In the genomic region with DNA sequence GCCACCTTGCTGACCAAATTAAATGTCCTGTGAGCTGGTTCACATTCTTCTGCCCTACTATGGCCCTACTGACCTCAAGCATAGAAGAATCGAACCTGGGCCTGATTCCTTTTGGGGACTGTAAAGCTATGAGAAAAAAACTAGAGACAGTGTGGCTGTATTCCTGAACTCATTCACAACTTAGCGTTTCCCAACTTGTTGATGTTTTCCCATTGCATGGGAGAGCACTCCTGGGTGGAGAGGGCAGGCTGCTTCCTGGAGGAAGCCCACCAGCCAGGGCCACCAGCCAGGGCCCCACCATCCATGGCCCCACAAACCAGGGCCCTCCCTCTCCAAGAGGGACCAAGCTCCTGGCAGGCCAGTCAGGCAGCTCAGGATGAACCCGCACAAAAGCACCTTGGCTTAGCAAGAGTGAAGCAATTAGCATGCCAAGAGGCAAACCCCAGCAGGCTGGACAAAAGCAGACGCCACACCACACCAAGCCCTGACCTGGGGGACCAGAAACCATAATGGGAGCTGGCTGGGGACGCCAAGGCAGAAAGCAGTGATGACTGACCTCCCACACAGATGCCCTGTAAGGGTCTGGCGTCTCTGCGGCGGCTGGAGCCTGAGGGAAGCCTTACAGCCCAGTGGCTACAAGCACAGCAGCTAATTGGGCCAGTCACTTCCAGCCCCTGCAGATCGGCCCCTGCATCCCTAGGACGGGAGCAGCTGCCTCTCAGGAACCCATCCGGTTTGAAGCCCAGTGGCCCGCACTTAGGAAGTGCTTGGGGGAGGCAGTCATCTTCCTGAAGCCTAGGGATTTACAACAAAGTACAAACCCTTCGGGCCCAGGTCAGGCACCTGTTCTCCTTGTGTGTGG, we compare ENCODE assay signal across 8 cellular contexts. TPM values are rescaled to one million over a fixed set of nuclear protein-coding genes. Genes with fewer than 3 reads are reported as not detected.
DNase-seq lines count a peak whose midpoint lies in the region; ATAC-seq and TF ChIP-seq lines count a peak whose summit lies in the region.

No MANE protein-coding gene starts in this region.

- peaks cover 33% of the 10 kb centered on the region for H3K4me1 ChIP-seq in BE2C
- peaks cover 58% of the 10 kb centered on the region for H3K4me1 ChIP-seq in effector memory CD4-positive, alpha-beta T cell (ENCODE audit: control insufficient read depth, insufficient read depth, low read length, poor library complexity, severe bottlenecking)

- H3K27me3 ChIP-seq in BE2C (no peaks in the 10 kb centered on the region), neural cell (ENCODE audit: insufficient read depth, low read depth, low read length) (no peaks in the 10 kb centered on the region), WERI-Rb-1 (ENCODE audit: insufficient read depth, low read depth, severe bottlenecking) (no peaks in the 10 kb centered on the region)
- no peaks in the 10 kb centered on the region for H3K27me3 ChIP-seq in effector memory CD4-positive, alpha-beta T cell (replicated peaks; ENCODE audit: control insufficient read depth, insufficient read depth, low read length, poor library complexity, severe bottlenecking)

- H3K4me3 ChIP-seq in BE2C (ENCODE audit: low read depth, low read length) (peak overlapping the region; percentile 93), neural cell (ENCODE audit: low read length) (peak overlapping the region; percentile 88), WERI-Rb-1 (ENCODE audit: low read depth, low read length) (no peak overlapping the region)
- H3K4me3 ChIP-seq in effector memory CD4-positive, alpha-beta T cell (ENCODE audit: insufficient read depth, low read depth, low read length, poor library complexity, severe bottlenecking): peak overlapping the region; percentile 93

- H3K4me2 ChIP-seq in neural cell (ENCODE audit: low read length): no peak overlapping the region

- H3K9me3 Mint-ChIP-seq in IgD-negative memory B cell: no peaks in the 10 kb centered on the region

- no peaks in the 10 kb centered on the region for H4K20me1 ChIP-seq in neural cell (ENCODE audit: insufficient read depth)

- H3K79me2 ChIP-seq in neural cell (replicated peaks; ENCODE audit: insufficient read depth, low read length): peaks cover 35% of the 10 kb centered on the region

- H3K36me3 Mint-ChIP-seq in IgD-negative memory B cell: peaks cover 3% of the 10 kb centered on the region

- peak overlapping the region in 2 of 3 donors; percentile 91 to 95 for H3K27ac Mint-ChIP-seq in IgD-negative memory B cell

- peak overlapping the region; percentile 89 for H3K27ac ChIP-seq in effector memory CD4-positive, alpha-beta T cell (ENCODE audit: insufficient read depth, low read length, poor library complexity, severe bottlenecking)
- H3K27ac ChIP-seq in neural cell (ENCODE audit: low read length) (no peak overlapping the region), WERI-Rb-1 (no peak overlapping the region)

- TF ChIP-seq EP300 in neural cell (conservative IDR thresholded peaks at IDR 0.05; ENCODE audit: poor library complexity, severe bottlenecking): no peak

- intact Hi-C loops in left colon (cut with DNase I, micrococcal nuclease): no loop called here

- peaks cover 11% of the 10 kb centered on the region for H3K36me3 ChIP-seq in BE2C
- peaks cover 8% of the 10 kb centered on the region for H3K36me3 ChIP-seq in effector memory CD4-positive, alpha-beta T cell (ENCODE audit: control insufficient read depth, insufficient read depth, low read length)
- H3K36me3 ChIP-seq in neural cell (ENCODE audit: insufficient read depth, low read length): no peaks in the 10 kb centered on the region
- peaks cover 23% of the 10 kb centered on the region for H3K36me3 ChIP-seq in WERI-Rb-1

- no peak overlapping the region for H2AFZ ChIP-seq in neural cell (ENCODE audit: low read depth, low read length)

- no peak for ATAC-seq in left colon
- ATAC-seq in HG03159 (IDR thresholded peaks at IDR 0.05; ENCODE audit: unreplicated experiment): no peak
- ATAC-seq in GM21515 (IDR thresholded peaks at IDR 0.05; ENCODE audit: unreplicated experiment): no peak

- no peaks in the 10 kb centered on the region for H3K9me2 ChIP-seq in neural cell (ENCODE audit: insufficient read depth, low read length)

- peak overlapping the region; percentile 62 to 98 (median 91) for H3K4me3 Mint-ChIP-seq in IgD-negative memory B cell

- H3K27me3 Mint-ChIP-seq in IgD-negative memory B cell: no peaks in the 10 kb centered on the region

- H3F3A ChIP-seq in neural cell (ENCODE audit: insufficient read depth, low read length, poor library complexity, severe bottlenecking): no peaks in the 10 kb centered on the region

- H3K4me1 Mint-ChIP-seq in IgD-negative memory B cell: peaks cover 26 to 35% (median 29%) of the 10 kb centered on the region in 3 donors

- no peak overlapping the region for H3K9ac ChIP-seq in neural cell (ENCODE audit: low read length)

- TF ChIP-seq CTCF in BE2C (IDR thresholded peaks at IDR 0.05; ENCODE audit: low read depth, low read length) (no peak), neural cell (IDR thresholded peaks at IDR 0.05; ENCODE audit: poor library complexity, severe bottlenecking) (no peak), WERI-Rb-1 (IDR thresholded peaks at IDR 0.05; ENCODE audit: low read depth, low read length) (no peak)

- DNase-seq in BE2C: peak; percentile 87
- DNase-seq in effector memory CD4-positive, alpha-beta T cell: no peak
- no peak for DNase-seq in left colon
- DNase-seq in WERI-Rb-1: no peak

- no peak for TF ChIP-seq RAD21 in neural cell (conservative IDR thresholded peaks at IDR 0.05)

- H3K9me3 ChIP-seq in BE2C: no peaks in the 10 kb centered on the region
- no peaks in the 10 kb centered on the region for H3K9me3 ChIP-seq in effector memory CD4-positive, alpha-beta T cell (ENCODE audit: control insufficient read depth, low read length)
- no peaks in the 10 kb centered on the region for H3K9me3 ChIP-seq in neural cell (ENCODE audit: low read length)
- H3K9me3 ChIP-seq in WERI-Rb-1 (ENCODE audit: severe bottlenecking): no peaks in the 10 kb centered on the region

TF ChIP-seq in neural cell, 6 proteins besides CTCF, POLR2A, EP300 and RAD21:
- no peak for TF ChIP-seq SMC3 (conservative IDR thresholded peaks at IDR 0.05; ENCODE audit: poor library complexity)
- no peak for TF ChIP-seq TAF1 (IDR thresholded peaks at IDR 0.05; ENCODE audit: low read depth)
- TF ChIP-seq, protein P1, sequence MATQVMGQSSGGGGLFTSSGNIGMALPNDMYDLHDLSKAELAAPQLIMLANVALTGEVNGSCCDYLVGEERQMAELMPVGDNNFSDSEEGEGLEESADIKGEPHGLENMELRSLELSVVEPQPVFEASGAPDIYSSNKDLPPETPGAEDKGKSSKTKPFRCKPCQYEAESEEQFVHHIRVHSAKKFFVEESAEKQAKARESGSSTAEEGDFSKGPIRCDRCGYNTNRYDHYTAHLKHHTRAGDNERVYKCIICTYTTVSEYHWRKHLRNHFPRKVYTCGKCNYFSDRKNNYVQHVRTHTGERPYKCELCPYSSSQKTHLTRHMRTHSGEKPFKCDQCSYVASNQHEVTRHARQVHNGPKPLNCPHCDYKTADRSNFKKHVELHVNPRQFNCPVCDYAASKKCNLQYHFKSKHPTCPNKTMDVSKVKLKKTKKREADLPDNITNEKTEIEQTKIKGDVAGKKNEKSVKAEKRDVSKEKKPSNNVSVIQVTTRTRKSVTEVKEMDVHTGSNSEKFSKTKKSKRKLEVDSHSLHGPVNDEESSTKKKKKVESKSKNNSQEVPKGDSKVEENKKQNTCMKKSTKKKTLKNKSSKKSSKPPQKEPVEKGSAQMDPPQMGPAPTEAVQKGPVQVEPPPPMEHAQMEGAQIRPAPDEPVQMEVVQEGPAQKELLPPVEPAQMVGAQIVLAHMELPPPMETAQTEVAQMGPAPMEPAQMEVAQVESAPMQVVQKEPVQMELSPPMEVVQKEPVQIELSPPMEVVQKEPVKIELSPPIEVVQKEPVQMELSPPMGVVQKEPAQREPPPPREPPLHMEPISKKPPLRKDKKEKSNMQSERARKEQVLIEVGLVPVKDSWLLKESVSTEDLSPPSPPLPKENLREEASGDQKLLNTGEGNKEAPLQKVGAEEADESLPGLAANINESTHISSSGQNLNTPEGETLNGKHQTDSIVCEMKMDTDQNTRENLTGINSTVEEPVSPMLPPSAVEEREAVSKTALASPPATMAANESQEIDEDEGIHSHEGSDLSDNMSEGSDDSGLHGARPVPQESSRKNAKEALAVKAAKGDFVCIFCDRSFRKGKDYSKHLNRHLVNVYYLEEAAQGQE (IDR thresholded peaks at IDR 0.05; ENCODE audit: borderline replicate concordance): no peak
- TF ChIP-seq MXI1 (conservative IDR thresholded peaks at IDR 0.05; ENCODE audit: poor library complexity, severe bottlenecking): no peak
- no peak for TF ChIP-seq EZH2 (IDR thresholded peaks at IDR 0.05; ENCODE audit: borderline replicate concordance, insufficient read depth, low read length, poor library complexity, severe bottlenecking)
- no peak for TF ChIP-seq POLR2AphosphoS5 (IDR thresholded peaks at IDR 0.05)
TF ChIP-seq in neural cell: peak in this region for 0.

RNA-seq across cellular contexts. Expression of a gene that starts 2.1 kb away (rescaled TPM):
- 82.7 TPM for polyA plus RNA-seq in BE2C (2012; ENCODE audit: insufficient read depth, insufficient read length, low read depth)
- polyA plus RNA-seq in IgD-negative memory B cell: 11.7 TPM
- 57.4 and 66.2 TPM in 2 replicates for polyA plus RNA-seq in neural cell
- 88.8 and 96.7 TPM in 2 replicates for polyA minus RNA-seq in neural cell
- total RNA-seq in left colon: 10 to 100 TPM; 35.4 to 39.9 TPM

RNA-seq across cellular contexts. Expression of a gene that starts 26.5 kb away (rescaled TPM):
- 7.5 TPM for polyA plus RNA-seq in BE2C (2012; ENCODE audit: insufficient read depth, insufficient read length, low read depth)
- polyA plus RNA-seq in IgD-negative memory B cell (64.3 TPM), neural cell (9.3 and 10.4 TPM in 2 replicates)
- polyA minus RNA-seq in neural cell: 8.2 and 10.5 TPM in 2 replicates
- total RNA-seq in left colon: 10 to 100 TPM; 40.7 to 45.2 TPM
